ENCODE assay signal across 8 cellular contexts in the genomic region with DNA sequence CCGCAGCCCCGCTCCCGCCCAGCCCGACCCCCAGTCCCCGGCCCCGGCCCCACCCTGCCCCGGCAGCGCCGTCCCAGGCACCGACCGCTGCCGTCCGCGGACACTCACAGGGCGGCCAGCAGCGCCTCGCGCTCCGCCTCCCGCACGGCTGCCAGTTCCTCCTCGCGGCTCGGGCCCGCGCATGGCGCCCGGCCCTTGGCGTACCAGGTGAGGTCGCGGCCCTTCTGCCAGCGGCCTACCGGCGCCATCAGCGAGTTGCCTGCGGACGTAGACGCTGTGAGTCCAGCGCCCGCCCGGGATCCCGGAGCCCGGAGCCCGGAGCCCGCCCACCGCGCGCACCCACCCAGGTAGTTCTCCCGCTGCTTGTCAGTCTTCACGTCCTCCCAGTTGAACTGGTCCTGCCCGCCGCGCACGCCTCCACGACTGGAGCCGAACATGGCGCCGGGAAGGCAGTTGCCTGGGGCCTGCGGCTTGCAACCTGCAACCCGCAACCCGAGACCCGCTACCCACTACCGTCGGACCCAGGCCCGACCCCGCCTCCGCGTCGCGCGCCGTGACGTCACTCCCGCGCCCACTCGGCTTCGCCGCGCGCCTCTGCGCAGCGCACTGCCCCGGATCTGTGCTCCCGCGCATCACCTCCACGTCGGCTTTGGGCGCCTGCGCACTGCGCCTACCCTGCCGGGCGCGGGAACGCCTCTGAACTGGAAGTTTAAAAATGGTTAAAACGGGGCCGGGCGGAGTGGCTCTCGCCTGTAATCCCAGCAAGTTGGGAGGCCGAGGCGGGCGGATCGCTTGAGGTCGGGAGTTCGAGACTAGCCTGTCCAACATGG. TPM values are rescaled to one million over a fixed set of nuclear protein-coding genes. Genes with fewer than 3 reads are reported as not detected.
DNase-seq lines count a peak whose midpoint lies in the region; ATAC-seq and TF ChIP-seq lines count a peak whose summit lies in the region.

Gene C1orf35, minus strand, starts transcription at position 535 of the 830 bp plus-strand sequence. Its CDS starts 98 bp downstream, at position 437.

- H3K27me3 Mint-ChIP-seq in activated T-helper 1 cell treated with anti-CD3 and anti-CD28 coated beads, Interleukin-12 subunit alpha, Interleukin-12 subunit beta, Interleukin-2, Interleukin-4 antibody, amounts not matched to agents 30 ng/mL and 10 ng/mL and 1 ng/mL, durations not matched to agents 14 hours and 24 hours and 36 hours (ENCODE audit: insufficient read depth), result no peaks in the 10 kb centered on the region
- H3K27me3 Mint-ChIP-seq in naive B cell, result no peaks in the 10 kb centered on the region
- no peaks in the 10 kb centered on the region for H3K27me3 Mint-ChIP-seq in stimulated activated memory B cell treated with anti-CD40 and anti-IgM and Interleukin-4, amounts not matched to agents 10 μg/mL and 1 μg/mL and 100 μg/mL, for 72 hours

- peak within 1 kb of the TSS; percentile 93 for H3K27ac Mint-ChIP-seq in activated T-helper 1 cell treated with anti-CD3 and anti-CD28 coated beads, Interleukin-12 subunit alpha, Interleukin-12 subunit beta, Interleukin-2, Interleukin-4 antibody, amounts not matched to agents 30 ng/mL and 10 ng/mL and 1 ng/mL, durations not matched to agents 14 hours and 24 hours and 36 hours
- peak within 1 kb of the TSS; percentile 92 to 98 (median 96) for H3K27ac Mint-ChIP-seq in naive B cell
- H3K27ac Mint-ChIP-seq in stimulated activated memory B cell treated with anti-CD40 and anti-IgM and Interleukin-4, amounts not matched to agents 10 μg/mL and 1 μg/mL and 100 μg/mL, for 72 hours, result peak within 1 kb of the TSS; percentile 85

- intact Hi-C loops in activated T-helper 1 cell treated with anti-CD3 and anti-CD28 coated beads, Interleukin-12 subunit alpha, Interleukin-12 subunit beta, Interleukin-2, Interleukin-4 antibody, amounts not matched to agents 30 ng/mL and 10 ng/mL and 1 ng/mL, durations not matched to agents 14 hours and 24 hours and 36 hours (cut with micrococcal nuclease), result loop anchor here (1.0 to 2.0 kb wide), 5 partner anchors 21 to 368 kb away; partner anchors contain the start of genes ARF1, IBA57, JMJD4 and SNAP47

- DNase-seq in EH (ENCODE audit: low read depth), result peak; percentile 92
- DNase-seq in H4 (ENCODE audit: low spot score), result peak; percentile 90
- DNase-seq in LNCaP clone FGC (ENCODE audit: low read depth), result peak; percentile 73
- DNase-seq in RPMI8226, result peak; percentile 99
- DNase-seq in activated T-helper 1 cell treated with anti-CD3 and anti-CD28 coated beads, Interleukin-12 subunit alpha, Interleukin-12 subunit beta, Interleukin-2, Interleukin-4 antibody, amounts not matched to agents 30 ng/mL and 10 ng/mL and 1 ng/mL, durations not matched to agents 14 hours and 24 hours and 36 hours (ENCODE audit: low spot score), result peak; percentile 96
- DNase-seq in fibroblast of gingiva (ENCODE audit: low read depth), result peak; percentile 85
- peak; percentile 92 for DNase-seq in naive B cell

- no peaks in the 10 kb centered on the region for H3K9me3 Mint-ChIP-seq in activated T-helper 1 cell treated with anti-CD3 and anti-CD28 coated beads, Interleukin-12 subunit alpha, Interleukin-12 subunit beta, Interleukin-2, Interleukin-4 antibody, amounts not matched to agents 30 ng/mL and 10 ng/mL and 1 ng/mL, durations not matched to agents 14 hours and 24 hours and 36 hours
- no peaks in the 10 kb centered on the region for H3K9me3 Mint-ChIP-seq in naive B cell
- H3K9me3 Mint-ChIP-seq in stimulated activated memory B cell treated with anti-CD40 and anti-IgM and Interleukin-4, amounts not matched to agents 10 μg/mL and 1 μg/mL and 100 μg/mL, for 72 hours, result no peaks in the 10 kb centered on the region

- no peak for TF ChIP-seq CTCF in LNCaP clone FGC (IDR thresholded peaks at IDR 0.05; ENCODE audit: control insufficient read depth, extremely low read depth, insufficient read depth)

- H3K4me3 ChIP-seq in LNCaP clone FGC (ENCODE audit: low read depth, low read length), result peak within 1 kb of the TSS; percentile 87

- H3K4me1 Mint-ChIP-seq in activated T-helper 1 cell treated with anti-CD3 and anti-CD28 coated beads, Interleukin-12 subunit alpha, Interleukin-12 subunit beta, Interleukin-2, Interleukin-4 antibody, amounts not matched to agents 30 ng/mL and 10 ng/mL and 1 ng/mL, durations not matched to agents 14 hours and 24 hours and 36 hours (ENCODE audit: low read depth), result peaks cover 25% of the 10 kb centered on the region
- peaks cover 27 to 50% (median 34%) of the 10 kb centered on the region in 3 donors for H3K4me1 Mint-ChIP-seq in naive B cell
- H3K4me1 Mint-ChIP-seq in stimulated activated memory B cell treated with anti-CD40 and anti-IgM and Interleukin-4, amounts not matched to agents 10 μg/mL and 1 μg/mL and 100 μg/mL, for 72 hours, result peaks cover 45% of the 10 kb centered on the region

- H3K4me3 Mint-ChIP-seq in activated T-helper 1 cell treated with anti-CD3 and anti-CD28 coated beads, Interleukin-12 subunit alpha, Interleukin-12 subunit beta, Interleukin-2, Interleukin-4 antibody, amounts not matched to agents 30 ng/mL and 10 ng/mL and 1 ng/mL, durations not matched to agents 14 hours and 24 hours and 36 hours, result peak within 1 kb of the TSS; percentile 92
- H3K4me3 Mint-ChIP-seq in naive B cell, result peak within 1 kb of the TSS; percentile 90 to 97 (median 94)
- H3K4me3 Mint-ChIP-seq in stimulated activated memory B cell treated with anti-CD40 and anti-IgM and Interleukin-4, amounts not matched to agents 10 μg/mL and 1 μg/mL and 100 μg/mL, for 72 hours, result peak within 1 kb of the TSS; percentile 86

- peaks cover 16% of the 10 kb centered on the region for H3K36me3 Mint-ChIP-seq in activated T-helper 1 cell treated with anti-CD3 and anti-CD28 coated beads, Interleukin-12 subunit alpha, Interleukin-12 subunit beta, Interleukin-2, Interleukin-4 antibody, amounts not matched to agents 30 ng/mL and 10 ng/mL and 1 ng/mL, durations not matched to agents 14 hours and 24 hours and 36 hours (ENCODE audit: low read depth)
- H3K36me3 Mint-ChIP-seq in naive B cell, result peaks cover 0 to 8% of the 10 kb centered on the region in 2 donors
- H3K36me3 Mint-ChIP-seq in stimulated activated memory B cell treated with anti-CD40 and anti-IgM and Interleukin-4, amounts not matched to agents 10 μg/mL and 1 μg/mL and 100 μg/mL, for 72 hours, result peaks cover 22% of the 10 kb centered on the region

- peak; percentile 84 to 86 for ATAC-seq in naive B cell (ENCODE audit: low read depth in 2 of 2)
- peak; percentile 91 for ATAC-seq in stimulated activated memory B cell treated with anti-CD40 and anti-IgM and Interleukin-4, amounts not matched to agents 10 μg/mL and 1 μg/mL and 100 μg/mL, for 72 hours

RNA-seq across cellular contexts. Expression of gene C1orf35, which starts in this region (rescaled TPM):
- 10.7 and 14.2 TPM in 2 replicates for total RNA-seq in H4 (2014; rRNA removed; shearing (Covaris generic))
- total RNA-seq in activated T-helper 1 cell treated with anti-CD3 and anti-CD28 coated beads, Interleukin-12 subunit alpha, Interleukin-12 subunit beta, Interleukin-2, Interleukin-4 antibody, amounts not matched to agents 30 ng/mL and 10 ng/mL and 1 ng/mL, durations not matched to agents 14 hours and 24 hours and 36 hours, result 27.7 and 30.7 TPM in 2 replicates
- polyA plus RNA-seq in naive B cell (ENCODE audit: low read depth in 6 of 6), result 10 to 100 TPM in 4 of 6 donors, 1 to 10 TPM in 2; 8.7 to 20.1 (median 13.1) TPM

Comparison
In these comparisons a context has a peak if more than half of its experiments do, and no peak if none do; other contexts are left out.
1. Peak in every context shown above with its lines: DNase-seq, ATAC-seq and H3K4me3 ChIP-seq.